1 cellular context compared by ENCODE assay signal in the genomic region with DNA sequence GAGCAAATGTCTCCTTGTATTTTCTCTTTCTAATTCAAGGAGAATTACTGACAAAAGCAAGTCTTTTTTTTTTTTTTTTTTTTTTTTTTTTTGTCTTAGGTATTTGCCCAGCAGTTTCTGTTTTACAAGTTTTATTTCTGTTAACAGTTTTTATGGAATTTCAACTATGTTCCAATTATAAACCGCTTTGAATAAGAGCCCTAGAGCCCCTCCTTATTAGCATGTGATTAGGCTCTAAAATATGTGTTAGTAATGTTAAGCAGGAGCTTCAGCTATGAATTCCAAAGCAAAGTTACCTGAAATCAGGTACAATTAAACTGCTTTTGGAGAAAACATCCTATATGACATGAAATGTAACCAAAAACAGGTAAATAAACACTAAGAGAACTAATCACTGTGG.
TF ChIP-seq lines count a peak whose summit lies in the region.

No MANE protein-coding gene starts in this region.

TF ChIP-seq in WTC11, 78 proteins besides CTCF, POLR2A, EP300 and RAD21 (continued from another document):
- TF ChIP-seq, protein P1, sequence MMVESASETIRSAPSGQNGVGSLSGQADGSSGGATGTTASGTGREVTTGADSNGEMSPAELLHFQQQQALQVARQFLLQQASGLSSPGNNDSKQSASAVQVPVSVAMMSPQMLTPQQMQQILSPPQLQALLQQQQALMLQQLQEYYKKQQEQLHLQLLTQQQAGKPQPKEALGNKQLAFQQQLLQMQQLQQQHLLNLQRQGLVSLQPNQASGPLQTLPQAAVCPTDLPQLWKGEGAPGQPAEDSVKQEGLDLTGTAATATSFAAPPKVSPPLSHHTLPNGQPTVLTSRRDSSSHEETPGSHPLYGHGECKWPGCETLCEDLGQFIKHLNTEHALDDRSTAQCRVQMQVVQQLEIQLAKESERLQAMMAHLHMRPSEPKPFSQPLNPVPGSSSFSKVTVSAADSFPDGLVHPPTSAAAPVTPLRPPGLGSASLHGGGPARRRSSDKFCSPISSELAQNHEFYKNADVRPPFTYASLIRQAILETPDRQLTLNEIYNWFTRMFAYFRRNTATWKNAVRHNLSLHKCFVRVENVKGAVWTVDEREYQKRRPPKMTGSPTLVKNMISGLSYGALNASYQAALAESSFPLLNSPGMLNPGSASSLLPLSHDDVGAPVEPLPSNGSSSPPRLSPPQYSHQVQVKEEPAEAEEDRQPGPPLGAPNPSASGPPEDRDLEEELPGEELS (CRISPR knock-in tag; IDR thresholded peaks at IDR 0.05) = no peak
- TF ChIP-seq FOXP1 (CRISPR knock-in tag; IDR thresholded peaks at IDR 0.05; ENCODE audit: borderline replicate concordance) (no peak), NR2C2 (CRISPR knock-in tag; IDR thresholded peaks at IDR 0.05) (no peak)
- TF ChIP-seq, protein P2, sequence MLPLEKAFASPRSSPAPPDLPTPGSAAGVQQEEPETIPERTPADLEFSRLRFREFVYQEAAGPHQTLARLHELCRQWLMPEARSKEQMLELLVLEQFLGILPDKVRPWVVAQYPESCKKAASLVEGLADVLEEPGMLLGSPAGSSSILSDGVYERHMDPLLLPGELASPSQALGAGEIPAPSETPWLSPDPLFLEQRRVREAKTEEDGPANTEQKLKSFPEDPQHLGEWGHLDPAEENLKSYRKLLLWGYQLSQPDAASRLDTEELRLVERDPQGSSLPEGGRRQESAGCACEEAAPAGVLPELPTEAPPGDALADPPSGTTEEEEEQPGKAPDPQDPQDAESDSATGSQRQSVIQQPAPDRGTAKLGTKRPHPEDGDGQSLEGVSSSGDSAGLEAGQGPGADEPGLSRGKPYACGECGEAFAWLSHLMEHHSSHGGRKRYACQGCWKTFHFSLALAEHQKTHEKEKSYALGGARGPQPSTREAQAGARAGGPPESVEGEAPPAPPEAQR (CRISPR knock-in tag; IDR thresholded peaks at IDR 0.05) = no peak
